ENCODE assay signal across 1 cellular context in genomic region chr2:24048662-24049484, GRCh38.
TF ChIP-seq lines count a peak whose summit lies in the region.

No MANE protein-coding gene starts in this region.

TF ChIP-seq in HEK293, 187 proteins besides CTCF, POLR2A, EP300 and RAD21 (continued from another document):
- TF ChIP-seq, protein P1, sequence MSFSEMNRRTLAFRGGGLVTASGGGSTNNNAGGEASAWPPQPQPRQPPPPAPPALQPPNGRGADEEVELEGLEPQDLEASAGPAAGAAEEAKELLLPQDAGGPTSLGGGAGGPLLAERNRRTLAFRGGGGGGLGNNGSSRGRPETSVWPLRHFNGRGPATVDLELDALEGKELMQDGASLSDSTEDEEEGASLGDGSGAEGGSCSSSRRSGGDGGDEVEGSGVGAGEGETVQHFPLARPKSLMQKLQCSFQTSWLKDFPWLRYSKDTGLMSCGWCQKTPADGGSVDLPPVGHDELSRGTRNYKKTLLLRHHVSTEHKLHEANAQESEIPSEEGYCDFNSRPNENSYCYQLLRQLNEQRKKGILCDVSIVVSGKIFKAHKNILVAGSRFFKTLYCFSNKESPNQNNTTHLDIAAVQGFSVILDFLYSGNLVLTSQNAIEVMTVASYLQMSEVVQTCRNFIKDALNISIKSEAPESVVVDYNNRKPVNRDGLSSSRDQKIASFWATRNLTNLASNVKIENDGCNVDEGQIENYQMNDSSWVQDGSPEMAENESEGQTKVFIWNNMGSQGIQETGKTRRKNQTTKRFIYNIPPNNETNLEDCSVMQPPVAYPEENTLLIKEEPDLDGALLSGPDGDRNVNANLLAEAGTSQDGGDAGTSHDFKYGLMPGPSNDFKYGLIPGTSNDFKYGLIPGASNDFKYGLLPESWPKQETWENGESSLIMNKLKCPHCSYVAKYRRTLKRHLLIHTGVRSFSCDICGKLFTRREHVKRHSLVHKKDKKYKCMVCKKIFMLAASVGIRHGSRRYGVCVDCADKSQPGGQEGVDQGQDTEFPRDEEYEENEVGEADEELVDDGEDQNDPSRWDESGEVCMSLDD (tag by site-specific recombination; IDR thresholded peaks at IDR 0.05) = no peak
- TF ChIP-seq ZNF37A (tag by site-specific recombination; IDR thresholded peaks at IDR 0.05) (no peak), ZNF335 (tag by site-specific recombination; conservative IDR thresholded peaks at IDR 0.05) (peak; percentile 60), ZNF48 (tag by site-specific recombination; IDR thresholded peaks at IDR 0.05) (no peak), BCL11B (tag by site-specific recombination; IDR thresholded peaks at IDR 0.05; ENCODE audit: low read depth) (no peak), ZNF239 (tag by site-specific recombination; IDR thresholded peaks at IDR 0.05) (no peak), ZNF394 (tag by site-specific recombination; IDR thresholded peaks at IDR 0.05; ENCODE audit: borderline replicate concordance) (no peak), ZBTB21 (tag by site-specific recombination; IDR thresholded peaks at IDR 0.05) (no peak), ZFP37 (tag by site-specific recombination; IDR thresholded peaks at IDR 0.05) (no peak), IKZF3 (tag by site-specific recombination; IDR thresholded peaks at IDR 0.05) (0 out of 2 replicates have a peak, but pooled peaks have one; percentile 43), ZNF341 (tag by site-specific recombination; IDR thresholded peaks at IDR 0.05; ENCODE audit: low read depth) (peak; percentile 88), ZNF2 (tag by site-specific recombination; IDR thresholded peaks at IDR 0.05) (peak; percentile 23; the same call in 1 of the 2 replicates), ZNF621 (tag by site-specific recombination; IDR thresholded peaks at IDR 0.05) (no peak), ZNF701 (tag by site-specific recombination; IDR thresholded peaks at IDR 0.05) (no peak), HOXC10 (CRISPR knock-in tag; IDR thresholded peaks at IDR 0.05) (no peak)
- TF ChIP-seq, protein P2, sequence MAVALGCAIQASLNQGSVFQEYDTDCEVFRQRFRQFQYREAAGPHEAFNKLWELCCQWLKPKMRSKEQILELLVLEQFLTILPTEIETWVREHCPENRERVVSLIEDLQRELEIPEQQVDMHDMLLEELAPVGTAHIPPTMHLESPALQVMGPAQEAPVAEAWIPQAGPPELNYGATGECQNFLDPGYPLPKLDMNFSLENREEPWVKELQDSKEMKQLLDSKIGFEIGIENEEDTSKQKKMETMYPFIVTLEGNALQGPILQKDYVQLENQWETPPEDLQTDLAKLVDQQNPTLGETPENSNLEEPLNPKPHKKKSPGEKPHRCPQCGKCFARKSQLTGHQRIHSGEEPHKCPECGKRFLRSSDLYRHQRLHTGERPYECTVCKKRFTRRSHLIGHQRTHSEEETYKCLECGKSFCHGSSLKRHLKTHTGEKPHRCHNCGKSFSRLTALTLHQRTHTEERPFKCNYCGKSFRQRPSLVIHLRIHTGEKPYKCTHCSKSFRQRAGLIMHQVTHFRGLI (tag by site-specific recombination; IDR thresholded peaks at IDR 0.05) = no peak
- TF ChIP-seq, protein P3, sequence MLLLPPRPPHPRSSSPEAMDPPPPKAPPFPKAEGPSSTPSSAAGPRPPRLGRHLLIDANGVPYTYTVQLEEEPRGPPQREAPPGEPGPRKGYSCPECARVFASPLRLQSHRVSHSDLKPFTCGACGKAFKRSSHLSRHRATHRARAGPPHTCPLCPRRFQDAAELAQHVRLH (tag by site-specific recombination; IDR thresholded peaks at IDR 0.05) = no peak
